Comparison of ENCODE assay signal across 8 cellular contexts in the genomic region with DNA sequence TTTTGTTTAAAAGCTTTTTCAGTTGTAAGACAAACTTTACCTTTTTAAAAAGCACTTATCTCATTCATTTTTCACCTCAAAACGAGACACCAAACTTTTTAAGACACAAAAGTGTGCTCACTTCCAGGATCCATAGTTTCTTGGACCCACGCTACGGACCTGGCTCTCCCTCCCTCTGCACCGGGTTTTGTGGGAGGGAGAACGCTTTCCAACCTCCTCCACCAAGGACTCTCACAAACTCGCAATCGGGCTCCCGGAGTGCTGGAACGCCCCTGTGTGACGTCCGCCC. TPM values are rescaled to one million over a fixed set of nuclear protein-coding genes. Genes with fewer than 3 reads are reported as not detected.
DNase-seq lines count a peak whose midpoint lies in the region; ATAC-seq and TF ChIP-seq lines count a peak whose summit lies in the region.

No MANE protein-coding gene starts in this region.

- H3K27ac ChIP-seq in HEK293 (ENCODE audit: extremely low read depth, low read depth, low read length) (peak overlapping the region; percentile 93), adipose tissue (ENCODE audit: low read depth, low read length) (peak overlapping the region; percentile 30), iPS-20b (ENCODE audit: low read length) (peak overlapping the region; percentile 87)

- H3K9me3 Mint-ChIP-seq in stimulated activated naive B cell treated with anti-CD40 and anti-IgM and Interleukin-4, amounts not matched to agents 10 μg/mL and 1 μg/mL and 100 μg/mL, for 72 hours = no peaks in the 10 kb centered on the region

- H3K27me3 Mint-ChIP-seq in stimulated activated naive B cell treated with anti-CD40 and anti-IgM and Interleukin-4, amounts not matched to agents 10 μg/mL and 1 μg/mL and 100 μg/mL, for 72 hours = no peaks in the 10 kb centered on the region

- peak overlapping the region; percentile 80 to 89 for H3K4me3 Mint-ChIP-seq in stimulated activated naive B cell treated with anti-CD40 and anti-IgM and Interleukin-4, amounts not matched to agents 10 μg/mL and 1 μg/mL and 100 μg/mL, for 72 hours

- H3K4me3 ChIP-seq in AG10803 (ENCODE audit: low read length) (peak overlapping the region; percentile 83), HEK293 (ENCODE audit: low read depth, low read length) (peak overlapping the region; percentile 70), iPS-20b (ENCODE audit: low read length) (peak overlapping the region; percentile 82)

- ATAC-seq in stimulated activated naive B cell treated with anti-CD40 and anti-IgM and Interleukin-4, amounts not matched to agents 10 μg/mL and 1 μg/mL and 100 μg/mL, for 72 hours (replicated peaks) = no peak
- no peak for ATAC-seq in HG02840 (IDR thresholded peaks at IDR 0.05; ENCODE audit: low FRiP score, unreplicated experiment)
- no peak for ATAC-seq in GM21717 (IDR thresholded peaks at IDR 0.05; ENCODE audit: unreplicated experiment)

- peaks cover 7% of the 10 kb centered on the region for H3K4me1 ChIP-seq in HEK293 (ENCODE audit: control insufficient read depth, insufficient read depth, low read length)
- H3K4me1 ChIP-seq in iPS-20b (ENCODE audit: insufficient read depth, low read length) = peaks cover 14% of the 10 kb centered on the region; the same call in 1 of the 2 replicates

- TF ChIP-seq CTCF in AG10803 (conservative IDR thresholded peaks at IDR 0.05; ENCODE audit: low read length) = no peak
- TF ChIP-seq CTCF in HEK293 (tag by site-specific recombination; IDR thresholded peaks at IDR 0.05) = no peak

- H3K36me3 Mint-ChIP-seq in stimulated activated naive B cell treated with anti-CD40 and anti-IgM and Interleukin-4, amounts not matched to agents 10 μg/mL and 1 μg/mL and 100 μg/mL, for 72 hours = peaks cover 12 to 29% of the 10 kb centered on the region in 2 donors

- peak; percentile 41 for DNase-seq in AG10803 (ENCODE audit: low read depth)
- no peak for DNase-seq in stimulated activated naive B cell treated with anti-CD40 and anti-IgM and Interleukin-4, amounts not matched to agents 10 μg/mL and 1 μg/mL and 100 μg/mL, for 72 hours
- DNase-seq in A172 (ENCODE audit: low spot score) = no peak

- 0 to 1% (median 0%) methylated on average over 11 of the region's 11 CpGs for WGBS in adipose tissue, 3 donors

- no peaks in the 10 kb centered on the region for H3K27me3 ChIP-seq in iPS-20b (ENCODE audit: insufficient read depth, low read length)

- peak overlapping the region; percentile 95 for H3K9ac ChIP-seq in iPS-20b (ENCODE audit: low read depth, low read length)

- CTCF ChIA-PET in HEK293 (lab: Yijun Ruan, JAX) = interaction anchor here (0.6 to 3.1 kb wide), 12 partner anchors 12 to 991 kb away, joined by 3 to 26 read pairs (median 4); no protein-coding TSS in a partner anchor

- peaks cover 17 to 43% of the 10 kb centered on the region in 2 donors for H3K4me1 Mint-ChIP-seq in stimulated activated naive B cell treated with anti-CD40 and anti-IgM and Interleukin-4, amounts not matched to agents 10 μg/mL and 1 μg/mL and 100 μg/mL, for 72 hours

- POLR2A ChIA-PET in HEK293 (lab: Yijun Ruan, JAX) = interaction anchor here (0.9 to 2.6 kb wide), 23 partner anchors 12 to 702 kb away, joined by 3 to 30 read pairs (median 5); a partner anchor contains a TSS

- peak overlapping the region; percentile 100 for H3K27ac Mint-ChIP-seq in stimulated activated naive B cell treated with anti-CD40 and anti-IgM and Interleukin-4, amounts not matched to agents 10 μg/mL and 1 μg/mL and 100 μg/mL, for 72 hours

- peaks cover 12 to 25% of the 10 kb centered on the region in 2 experiments for H3K36me3 ChIP-seq in HEK293 (ENCODE audit: control insufficient read depth in 2 of 2, insufficient read depth in 1 of 2, low read length in 2 of 2)
- peaks cover 12% of the 10 kb centered on the region for H3K36me3 ChIP-seq in iPS-20b (ENCODE audit: insufficient read depth, low read depth, low read length)

- H3K9me3 ChIP-seq in HEK293 (ENCODE audit: control insufficient read depth, insufficient read depth, low read depth, low read length) (no peaks in the 10 kb centered on the region), iPS-20b (ENCODE audit: insufficient read depth, low read depth, low read length) (no peaks in the 10 kb centered on the region)

TF ChIP-seq in HEK293, 187 proteins besides CTCF, POLR2A, EP300 and RAD21:
- TF ChIP-seq ZNF623 (tag by site-specific recombination; IDR thresholded peaks at IDR 0.05) (no peak), EGR2 (tag by site-specific recombination; IDR thresholded peaks at IDR 0.05; ENCODE audit: low read depth) (0 out of 2 replicates have a peak, but pooled peaks have one; percentile 45), ZFHX2 (tag by site-specific recombination; conservative IDR thresholded peaks at IDR 0.05) (peak; percentile 52)

RNA-seq across cellular contexts. Expression of a gene that starts 0.4 kb away (rescaled TPM):
- polyA plus RNA-seq in adipose tissue = not detected
- not detected in 2 replicates for total RNA-seq in A172 (2014; rRNA removed; shearing (Covaris generic))

RNA-seq across cellular contexts. Expression of a gene that starts 0.5 kb away (rescaled TPM):
- 10 to 100 TPM in 2 of 3 donors, 1 to 10 TPM in 1; 7.2 to 19.9 (median 17.3) TPM for polyA plus RNA-seq in adipose tissue
- total RNA-seq in A172 (2014; rRNA removed; shearing (Covaris generic)) = 14.0 and 18.2 TPM in 2 replicates

Comparison
In these comparisons a context has a peak if more than half of its experiments do, and no peak if none do; other contexts are left out.
1. H3K27ac ChIP-seq: peak in every context shown above with its lines; median percentile 93 in HEK293; 87 in iPS-20b; 30 in adipose tissue.